In the genomic region with DNA sequence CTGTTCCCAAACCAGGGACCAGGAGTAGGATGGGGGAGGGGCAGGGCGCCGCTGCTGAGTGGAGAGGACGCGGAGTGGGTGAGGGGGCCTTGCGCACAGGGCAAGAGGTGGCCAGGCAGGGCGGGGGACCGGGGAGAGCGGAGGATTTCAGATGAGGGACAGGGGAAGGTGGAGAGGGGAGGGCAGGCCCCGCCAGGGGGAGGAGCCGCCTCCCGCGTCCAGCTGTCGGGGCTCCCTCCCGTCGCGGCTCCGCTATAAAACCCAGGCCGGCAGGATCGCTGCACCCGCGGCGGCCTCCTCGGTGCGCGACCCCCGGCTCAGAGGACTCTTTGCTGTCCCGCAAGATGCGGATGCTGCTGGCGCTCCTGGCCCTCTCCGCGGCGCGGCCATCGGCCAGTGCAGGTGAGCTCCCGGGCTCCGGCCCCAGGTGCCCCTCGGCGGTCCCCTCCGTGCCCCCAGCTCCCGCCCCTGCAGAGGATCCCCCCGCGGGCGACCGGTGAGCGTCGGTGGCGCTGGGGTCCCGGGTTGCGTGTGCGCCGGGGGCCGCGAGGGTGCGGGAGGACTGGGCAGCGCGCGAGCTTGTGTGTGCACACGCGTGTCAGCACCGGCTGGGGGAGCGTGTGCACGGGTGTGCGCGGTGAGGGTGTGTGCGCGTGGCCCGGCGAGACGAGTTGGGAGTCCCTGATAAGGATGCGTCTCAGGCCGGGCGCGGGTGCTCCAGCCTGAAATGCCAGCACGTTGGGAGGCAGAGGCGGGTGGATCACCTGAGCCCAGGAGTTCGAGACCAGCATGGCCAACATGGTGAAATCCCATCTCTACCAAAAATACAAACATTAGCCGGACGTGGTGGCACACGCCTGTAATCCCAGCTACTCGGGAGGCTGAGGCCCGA, we compare ENCODE assay signal across 9 cellular contexts. TPM values are rescaled to one million over a fixed set of nuclear protein-coding genes. Genes with fewer than 3 reads are reported as not detected.
DNase-seq lines count a peak whose midpoint lies in the region; ATAC-seq and TF ChIP-seq lines count a peak whose summit lies in the region.
"Had no signal": no experiment of that assay in that cellular context is flagged by ENCODE, and none has a peak within 500 bp of the region (broad histone marks: within the 10 kb centered on the region; RNA-seq: fewer than 3 reads in every experiment).

A gene (plus strand): TSS at position 283 of the 892 bp plus-strand sequence. CDS start 62 bp downstream, at position 345.

- H3K9me3 ChIP-seq in suprapubic skin, result no peaks in the 10 kb centered on the region

- H3K27me3 ChIP-seq in kidney epithelial cell (ENCODE audit: control insufficient read depth, insufficient read depth, low read length), result peaks cover 50% of the 10 kb centered on the region
- H3K27me3 ChIP-seq in suprapubic skin, result peaks cover 85% of the 10 kb centered on the region

- H3K9me3 Mint-ChIP-seq in T-helper 2 cell treated with Interferon-gamma antibody and Interleukin-4, amounts not matched to agents 5 μg/mL and 100 μg/mL, for 36 hours, result no peaks in the 10 kb centered on the region
- H3K9me3 Mint-ChIP-seq in activated naive CD8-positive, alpha-beta T cell treated with anti-CD3 and anti-CD28 coated beads, Interleukin-2, amount 50 U/mL, for 24 hours, result no peaks in the 10 kb centered on the region

- DNase-seq in T-helper 2 cell treated with Interferon-gamma antibody and Interleukin-4, amounts not matched to agents 5 μg/mL and 100 μg/mL, for 36 hours (ENCODE audit: low spot score), result no peak
- DNase-seq in T-helper 2 cell (no peak), kidney epithelial cell (ENCODE audit: low read depth) (no peak), suprapubic skin (ENCODE audit: low spot score in 2 of 2) (no peak), HT-29 (ENCODE audit: low spot score) (no peak)
- DNase-seq in activated naive CD8-positive, alpha-beta T cell treated with anti-CD3 and anti-CD28 coated beads, Interleukin-2, amount 50 U/mL, for 24 hours, result no peak

- H3K4me3 Mint-ChIP-seq in T-helper 2 cell treated with Interferon-gamma antibody and Interleukin-4, amounts not matched to agents 5 μg/mL and 100 μg/mL, for 36 hours, result peak within 1 kb of the TSS; percentile 43
- peak within 1 kb of the TSS; percentile 11 for H3K4me3 Mint-ChIP-seq in activated naive CD8-positive, alpha-beta T cell treated with anti-CD3 and anti-CD28 coated beads, Interleukin-2, amount 50 U/mL, for 24 hours

- no peak within 1 kb of the TSS for H3K27ac ChIP-seq in suprapubic skin
- H3K27ac ChIP-seq: C4-2B had no signal

- H3K4me3 ChIP-seq in kidney epithelial cell (ENCODE audit: low read depth, low read length), result peak within 1 kb of the TSS; percentile 26
- peak within 1 kb of the TSS; percentile 36 for H3K4me3 ChIP-seq in suprapubic skin

- no peak for TF ChIP-seq POLR2A in suprapubic skin (IDR thresholded peaks at IDR 0.05)

- no peak for ATAC-seq in activated naive CD8-positive, alpha-beta T cell treated with anti-CD3 and anti-CD28 coated beads, Interleukin-2, amount 50 U/mL, for 24 hours
- ATAC-seq in HG03378 (IDR thresholded peaks at IDR 0.05; ENCODE audit: unreplicated experiment), result no peak
- ATAC-seq in HG03520 (IDR thresholded peaks at IDR 0.05; ENCODE audit: unreplicated experiment), result no peak

- TF ChIP-seq EP300 in suprapubic skin (IDR thresholded peaks at IDR 0.05), result no peak

- WGBS in suprapubic skin, result 10% methylated on average over 8 of the region's 81 CpGs

- no peaks in the 10 kb centered on the region for H3K36me3 ChIP-seq in kidney epithelial cell (ENCODE audit: control insufficient read depth, insufficient read depth, low read length)
- H3K36me3 ChIP-seq in suprapubic skin, result no peaks in the 10 kb centered on the region

- no peak within 1 kb of the TSS for H3K27ac Mint-ChIP-seq in T-helper 2 cell treated with Interferon-gamma antibody and Interleukin-4, amounts not matched to agents 5 μg/mL and 100 μg/mL, for 36 hours
- H3K27ac Mint-ChIP-seq in activated naive CD8-positive, alpha-beta T cell treated with anti-CD3 and anti-CD28 coated beads, Interleukin-2, amount 50 U/mL, for 24 hours, result no peak within 1 kb of the TSS

- TF ChIP-seq CTCF in kidney epithelial cell (IDR thresholded peaks at IDR 0.05; ENCODE audit: insufficient read depth, low read length, poor library complexity, severe bottlenecking) (no peak), suprapubic skin (IDR thresholded peaks at IDR 0.05) (no peak)

- no peaks in the 10 kb centered on the region for H3K36me3 Mint-ChIP-seq in T-helper 2 cell treated with Interferon-gamma antibody and Interleukin-4, amounts not matched to agents 5 μg/mL and 100 μg/mL, for 36 hours (ENCODE audit: low read depth)
- H3K36me3 Mint-ChIP-seq in activated naive CD8-positive, alpha-beta T cell treated with anti-CD3 and anti-CD28 coated beads, Interleukin-2, amount 50 U/mL, for 24 hours (ENCODE audit: low read depth), result no peaks in the 10 kb centered on the region

- H3K4me1 Mint-ChIP-seq in T-helper 2 cell treated with Interferon-gamma antibody and Interleukin-4, amounts not matched to agents 5 μg/mL and 100 μg/mL, for 36 hours (ENCODE audit: low read depth), result peaks cover 12% of the 10 kb centered on the region
- peaks cover 14% of the 10 kb centered on the region for H3K4me1 Mint-ChIP-seq in activated naive CD8-positive, alpha-beta T cell treated with anti-CD3 and anti-CD28 coated beads, Interleukin-2, amount 50 U/mL, for 24 hours

- peaks cover 72% of the 10 kb centered on the region for H3K27me3 Mint-ChIP-seq in T-helper 2 cell treated with Interferon-gamma antibody and Interleukin-4, amounts not matched to agents 5 μg/mL and 100 μg/mL, for 36 hours (ENCODE audit: low read depth)
- H3K27me3 Mint-ChIP-seq in activated naive CD8-positive, alpha-beta T cell treated with anti-CD3 and anti-CD28 coated beads, Interleukin-2, amount 50 U/mL, for 24 hours, result peaks cover 72% of the 10 kb centered on the region

- peaks cover 32% of the 10 kb centered on the region for H3K4me1 ChIP-seq in suprapubic skin

RNA-seq across cellular contexts. Expression of the gene that starts here (rescaled TPM):
- total RNA-seq in kidney epithelial cell (not detected in 2 replicates), suprapubic skin (1 to 10 TPM in 3 of 4 donors, not detected in 1; 2.2 to 9.0 (median 7.2) TPM)
- 0.10 TPM in 1 of 2 replicates, not detected in the other for total RNA-seq in HT-29 (2014; rRNA removed; shearing (Covaris generic))
